Comparison of ENCODE assay signal across 12 cellular contexts in the genomic region with DNA sequence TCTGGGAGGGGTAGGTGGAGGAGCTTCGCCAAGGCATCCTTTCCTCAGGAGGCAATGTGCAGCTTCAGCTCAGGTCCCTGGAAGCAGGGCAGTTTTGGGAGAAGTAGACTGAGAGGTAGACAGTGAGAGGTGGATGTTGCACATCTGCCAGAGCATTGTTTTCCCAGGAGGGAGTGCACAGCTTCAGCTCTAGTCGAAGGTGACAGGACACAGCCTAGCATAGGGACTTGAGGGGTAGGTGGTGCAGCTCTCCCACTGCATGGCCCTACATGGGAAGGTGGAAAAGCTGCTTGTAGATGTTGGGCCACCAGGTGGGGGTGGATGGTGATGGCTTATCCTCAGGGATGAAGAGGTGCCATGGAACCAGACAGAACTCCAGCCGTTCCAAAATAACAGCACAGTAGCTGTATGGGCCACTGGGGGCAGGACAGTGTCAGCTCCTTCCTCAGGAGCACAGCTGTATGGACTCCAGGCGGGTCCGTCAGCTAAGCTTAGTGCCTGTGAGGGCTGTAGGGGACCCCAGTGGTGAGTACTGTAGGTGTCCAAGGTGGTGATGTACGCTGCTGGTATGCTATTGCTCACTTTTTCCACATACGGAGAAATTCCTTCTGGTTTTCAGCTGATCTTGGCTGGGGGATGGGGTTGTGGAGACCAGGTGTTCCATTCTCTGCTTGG. TPM values are rescaled to one million over a fixed set of nuclear protein-coding genes. Genes with fewer than 3 reads are reported as not detected.
DNase-seq lines count a peak whose midpoint lies in the region; ATAC-seq, FAIRE-seq and TF ChIP-seq lines count a peak whose summit lies in the region.
"Had no signal": no experiment of that assay in that cellular context is flagged by ENCODE, and none has a peak within 500 bp of the region (broad histone marks: within the 10 kb centered on the region; RNA-seq: fewer than 3 reads in every experiment).

No MANE protein-coding gene starts in this region.

- H3K36me3 ChIP-seq in GM23338 (ENCODE audit: insufficient read depth), result 0 out of 2 replicates have a peak, but pooled peaks cover 3% of the 10 kb centered on the region
- peaks cover 22% of the 10 kb centered on the region; the same call in 1 of the 3 replicates for H3K36me3 ChIP-seq in K562 (ENCODE audit: control insufficient read depth, insufficient read depth, low read length)

- H3K4me3 ChIP-seq in GM23338 (no peak overlapping the region), K562 (no peak overlapping the region)

- WGBS in K562 (ENCODE audit: insufficient coverage, low coverage, missing lambda C conversion rate), result 92% methylated on average over 7 of the region's 7 CpGs

- H3F3A ChIP-seq in GM23338 (replicated peaks; ENCODE audit: low read depth), result no peaks in the 10 kb centered on the region

- no peak; the same call in 1 of the 2 replicates for TF ChIP-seq POLR2A in K562 (conservative IDR thresholded peaks at IDR 0.05)

- no peaks in the 10 kb centered on the region for H3K9me2 ChIP-seq in GM23338 (ENCODE audit: insufficient read depth)

- H3K36me3 Mint-ChIP-seq in GM23338 (ENCODE audit: low read depth), result peaks cover 37% of the 10 kb centered on the region

- ATAC-seq in GM23338 (peak; percentile 87), K562 (peak; percentile 70), HG03095 (IDR thresholded peaks at IDR 0.05; ENCODE audit: unreplicated experiment) (no peak), HG03354 (IDR thresholded peaks at IDR 0.05; ENCODE audit: poor library complexity, severe bottlenecking, unreplicated experiment) (no peak)

- peak overlapping the region; percentile 91; the same call in 1 of the 2 replicates for H3K27ac Mint-ChIP-seq in GM23338

- H3K4me1 ChIP-seq in GM23338 (ENCODE audit: insufficient read depth), result no peaks in the 10 kb centered on the region
- H3K4me1 ChIP-seq in K562 (replicated peaks in 1 of 2; ENCODE audit: control insufficient read depth in 2 of 2, insufficient read depth in 2 of 2, low read length in 2 of 2), result no peaks in the 10 kb centered on the region; a peak in 2 of 5 replicates

- H3K4me1 Mint-ChIP-seq in GM23338, result peaks cover 12% of the 10 kb centered on the region; the same call in 2 of the 3 replicates

- no peak for TF ChIP-seq EP300 in K562 (IDR thresholded peaks at IDR 0.05; ENCODE audit: low read length)

- H3K4me3 Mint-ChIP-seq in GM23338, result no peak overlapping the region
- H3K4me3 Mint-ChIP-seq: activated naive CD4-positive, alpha-beta T cell treated with anti-CD3 and anti-CD28 coated beads, Interleukin-2, amount 50 U/mL, for 24 hours had no signal

- no peaks in the 10 kb centered on the region for H3K27me3 ChIP-seq in GM23338 (ENCODE audit: insufficient read depth)
- no peaks in the 10 kb centered on the region for H3K27me3 ChIP-seq in K562 (ENCODE audit: control insufficient read depth in 2 of 2, insufficient read depth in 2 of 2, low read length in 2 of 2)

- no peak for FAIRE-seq in K562 (lab: Jason Lieb, UNC)

- no peaks in the 10 kb centered on the region for H3K9me3 Mint-ChIP-seq in GM23338

- H3K4me2 ChIP-seq in GM23338 (no peak overlapping the region; the same call in 1 of the 2 replicates), K562 (ENCODE audit: insufficient read depth, low read length) (no peak overlapping the region)

- peaks cover 32% of the 10 kb centered on the region for H3K79me2 ChIP-seq in GM23338 (replicated peaks; ENCODE audit: insufficient read depth)
- peaks cover 19% of the 10 kb centered on the region for H3K79me2 ChIP-seq in K562 (ENCODE audit: control insufficient read depth, insufficient read depth, low read length)

- H3K9ac ChIP-seq in K562 (ENCODE audit: insufficient read depth in 1 of 2, low read depth in 2 of 2, low read length in 2 of 2), result peak overlapping the region in 1 of 2 experiments; percentile 35; a peak in 1 of 4 replicates

- H3K9me3 ChIP-seq in K562 (replicated peaks; ENCODE audit: control insufficient read depth, insufficient read depth, low read depth, low read length), result no peaks in the 10 kb centered on the region; the same call in 1 of the 2 replicates

- BruUV-seq in K562 (replicated peaks; lab: Mats Ljungman, UMichigan), result no TSS peak

- no peak overlapping the region for H2AFZ ChIP-seq in GM23338
- H2AFZ ChIP-seq in K562 (ENCODE audit: low read depth, low read length), result no peak overlapping the region

- TF ChIP-seq CTCF in 22Rv1 (IDR thresholded peaks at IDR 0.05), result no peak
- peak; percentile 16 to 38; a peak in 3 of 4 replicates for TF ChIP-seq CTCF in GM23338 (conservative IDR thresholded peaks at IDR 0.05; ENCODE audit: low read depth in 2 of 2)
- no peak for TF ChIP-seq CTCF in K562 (IDR thresholded peaks at IDR 0.05 in 2 of 3, conservative IDR thresholded peaks at IDR 0.05 in 1 of 3; ENCODE audit: insufficient read depth in 2 of 3, low read depth in 1 of 3, low read length in 3 of 3)

- DNase-seq in GM23338 (ENCODE audit: low spot score) (peak; percentile 53), K562 (ENCODE audit: extremely low read depth in 1 of 4, low spot score in 3 of 4) (no peak), kidney tubule cell (ENCODE audit: low spot score) (peak; percentile 22), cerebellar nuclear complex (lab: John Stamatoyannopoulos, UW) (no peak), NCI-H2107 (lab: John Stamatoyannopoulos, UW) (no peak)
- DNase-seq: activated CD4-positive, CD25-positive, alpha-beta regulatory T cell treated with anti-CD3 and anti-CD28 coated beads, Interleukin-2, amount 50 U/mL, for 72 hours; activated CD8-positive, alpha-beta memory T cell treated with anti-CD3 and anti-CD28 coated beads, Interleukin-2, amount 50 U/mL, for 4 hours; NCI-H1048 had no signal

- peak overlapping the region; percentile 3; the same call in 1 of the 2 replicates for H3K27ac ChIP-seq in 22Rv1
- no peak overlapping the region for H3K27ac ChIP-seq in GM23338 (ENCODE audit: low read depth)
- no peak overlapping the region; the same call in 2 of the 3 replicates for H3K27ac ChIP-seq in K562 (ENCODE audit: extremely low read depth, low read depth, low read length)

- no peaks in the 10 kb centered on the region for H3K9me1 ChIP-seq in K562 (ENCODE audit: control insufficient read depth, insufficient read depth, low read length)

- intact Hi-C loops in K562 (cut with micrococcal nuclease), result no loop called here

- peaks cover 7% of the 10 kb centered on the region; the same call in 1 of the 2 replicates for H4K20me1 ChIP-seq in GM23338 (replicated peaks; ENCODE audit: insufficient read depth)
- H4K20me1 ChIP-seq in K562 (replicated peaks; ENCODE audit: control insufficient read depth, insufficient read depth, low read length), result no peaks in the 10 kb centered on the region; the same call in 1 of the 2 replicates

- CTCF ChIA-PET in K562 (lab: Yijun Ruan, JAX; ENCODE audit: low intra/inter-chr PET ratio), result no interaction called here

- POLR2A ChIA-PET in K562 (lab: Yijun Ruan, JAX), result interaction anchor here (0.6 to 2.1 kb wide), 9 partner anchors 8 to 19 kb away, joined by 3 to 9 read pairs (median 4); no protein-coding TSS in a partner anchor

- peaks cover 7% of the 10 kb centered on the region for H3K27me3 Mint-ChIP-seq in GM23338 (ENCODE audit: insufficient read depth, low read depth, poor library complexity)
- H3K27me3 Mint-ChIP-seq: activated naive CD4-positive, alpha-beta T cell treated with anti-CD3 and anti-CD28 coated beads, Interleukin-2, amount 50 U/mL, for 24 hours had no signal

- TF ChIP-seq RAD21 in K562 (CRISPR knock-in tag; conservative IDR thresholded peaks at IDR 0.05 in 1 of 2, IDR thresholded peaks at IDR 0.05 in 1 of 2), result no peak

- in situ Hi-C loops in K562 (cut with MboI), result no loop called here

RNA-seq across cellular contexts. Expression of gene ZNF543, which starts 17.4 kb away (rescaled TPM):
- total RNA-seq in GM23338 (2014; rRNA removed; shearing (Covaris generic)), result 10.3 and 12.6 TPM in 2 replicates
- polyA plus RNA-seq in GM23338 (2016; fragmentation: Nextera tagmentation; extraction: Ambion mirVana) (2.4 and 3.1 TPM in 2 replicates), K562 (2011; rRNA removed) (1.9 and 2.4 TPM in 2 replicates), K562 (2014; fragmentation: Illumina TruSeq; extraction: Trizol) (1.1 and 1.2 TPM in 2 replicates), K562 (2014; fragmentation: Nextera tagmentation; extraction: Ambion mirVana) (under 1 TPM; 0.14 to 0.46 TPM), K562 (2014; rRNA removed) (1.5 and 1.6 TPM in 2 replicates)
- total RNA-seq in K562 (2011; cell fraction: chromatin; rRNA removed; ENCODE audit: low replicate concordance), result 16.2 and 18.3 TPM in 2 replicates
- total RNA-seq in K562 (2011; cell fraction: nucleolus; rRNA removed), result 13.3 and 18.2 TPM in 2 replicates
- total RNA-seq in K562 (2011; cell fraction: nucleoplasm; rRNA removed), result 10.3 and 12.8 TPM in 2 replicates
- total RNA-seq in K562 (2014; rRNA removed) (2.4 and 3.0 TPM in 2 replicates), K562 (2014; rRNA removed; fragmentation: Illumina TruSeq; extraction: Trizol) (5.5 and 6.7 TPM in 2 replicates), K562 (2015; rRNA removed; fragmentation: Illumina TruSeq; extraction: Trizol) (3.8 and 4.5 TPM in 2 replicates), K562 (2021) (3.8 and 4.7 TPM in 2 replicates)
- polyA plus RNA-seq in K562 (2011; cell fraction: cytosol; rRNA removed), result 1.1 and 1.2 TPM in 2 replicates
- 1.7 and 2.0 TPM in 2 replicates for polyA plus RNA-seq in K562 (2011; cell fraction: nucleus; rRNA removed)
- polyA plus RNA-seq in K562 (2012), result 0.89 and 0.91 TPM in 2 replicates
- polyA minus RNA-seq in K562 (2011; rRNA and poly(A)+ RNA removed), result 10.5 and 10.9 TPM in 2 replicates
- polyA minus RNA-seq in K562 (2011; cell fraction: cytosol; rRNA and poly(A)+ RNA removed), result 2.2 and 4.7 TPM in 2 replicates
- polyA minus RNA-seq in K562 (2011; cell fraction: nucleus; rRNA and poly(A)+ RNA removed), result 3.6 and 6.1 TPM in 2 replicates

RNA-seq across cellular contexts. Expression of gene ZNF460, which starts 22.6 kb away (rescaled TPM):
- 79.6 and 81.7 TPM in 2 replicates for total RNA-seq in GM23338 (2014; rRNA removed; shearing (Covaris generic))
- polyA plus RNA-seq in GM23338 (2016; fragmentation: Nextera tagmentation; extraction: Ambion mirVana) (3.0 and 3.4 TPM in 2 replicates), K562 (2011; rRNA removed) (16.6 and 23.6 TPM in 2 replicates), K562 (2014; fragmentation: Illumina TruSeq; extraction: Trizol) (1.1 and 1.2 TPM in 2 replicates), K562 (2014; fragmentation: Nextera tagmentation; extraction: Ambion mirVana) (under 1 TPM; 0.45 to 0.87 TPM), K562 (2014; rRNA removed) (5.6 and 7.1 TPM in 2 replicates)
- 169 and 191 TPM in 2 replicates for total RNA-seq in K562 (2011; cell fraction: chromatin; rRNA removed; ENCODE audit: low replicate concordance)
- 131 and 161 TPM in 2 replicates for total RNA-seq in K562 (2011; cell fraction: nucleolus; rRNA removed)
- 111 and 139 TPM in 2 replicates for total RNA-seq in K562 (2011; cell fraction: nucleoplasm; rRNA removed)
- total RNA-seq in K562 (2014; rRNA removed) (18.5 and 22.1 TPM in 2 replicates), K562 (2014; rRNA removed; fragmentation: Illumina TruSeq; extraction: Trizol) (36.2 and 36.7 TPM in 2 replicates), K562 (2015; rRNA removed; fragmentation: Illumina TruSeq; extraction: Trizol) (24.7 and 24.9 TPM in 2 replicates), K562 (2021) (28.0 and 29.6 TPM in 2 replicates)
- polyA plus RNA-seq in K562 (2011; cell fraction: cytosol; rRNA removed), result 6.0 and 14.3 TPM in 2 replicates
- polyA plus RNA-seq in K562 (2011; cell fraction: nucleus; rRNA removed), result 17.9 and 23.9 TPM in 2 replicates
- polyA plus RNA-seq in K562 (2012), result 1.1 and 1.2 TPM in 2 replicates
- polyA minus RNA-seq in K562 (2011; rRNA and poly(A)+ RNA removed), result 183 and 200 TPM in 2 replicates
- polyA minus RNA-seq in K562 (2011; cell fraction: cytosol; rRNA and poly(A)+ RNA removed), result 67.0 and 68.1 TPM in 2 replicates
- 54.9 and 131 TPM in 2 replicates for polyA minus RNA-seq in K562 (2011; cell fraction: nucleus; rRNA and poly(A)+ RNA removed)

RNA-seq across cellular contexts. Expression of gene ZNF304, which starts 48.2 kb away (rescaled TPM):
- total RNA-seq in GM23338 (2014; rRNA removed; shearing (Covaris generic)), result 10.1 and 12.4 TPM in 2 replicates
- polyA plus RNA-seq in GM23338 (2016; fragmentation: Nextera tagmentation; extraction: Ambion mirVana) (2.7 and 3.5 TPM in 2 replicates), K562 (2011; rRNA removed) (4.3 and 5.5 TPM in 2 replicates), K562 (2014; fragmentation: Illumina TruSeq; extraction: Trizol) (3.3 and 3.4 TPM in 2 replicates), K562 (2014; fragmentation: Nextera tagmentation; extraction: Ambion mirVana) (1 to 10 TPM in 1 of 2 experiments, under 1 TPM in 1; 0.82 to 1.0 TPM), K562 (2014; rRNA removed) (2.0 and 2.1 TPM in 2 replicates)
- 9.8 and 12.0 TPM in 2 replicates for total RNA-seq in K562 (2011; cell fraction: chromatin; rRNA removed; ENCODE audit: low replicate concordance)
- total RNA-seq in K562 (2011; cell fraction: nucleolus; rRNA removed), result 7.0 and 8.8 TPM in 2 replicates
- 7.7 and 8.0 TPM in 2 replicates for total RNA-seq in K562 (2011; cell fraction: nucleoplasm; rRNA removed)
- total RNA-seq in K562 (2014; rRNA removed) (2.3 and 3.6 TPM in 2 replicates), K562 (2014; rRNA removed; fragmentation: Illumina TruSeq; extraction: Trizol) (4.5 and 5.2 TPM in 2 replicates), K562 (2015; rRNA removed; fragmentation: Illumina TruSeq; extraction: Trizol) (3.6 and 4.2 TPM in 2 replicates), K562 (2021) (3.6 and 4.2 TPM in 2 replicates)
- polyA plus RNA-seq in K562 (2011; cell fraction: cytosol; rRNA removed), result 2.3 and 3.4 TPM in 2 replicates
- 5.8 and 7.7 TPM in 2 replicates for polyA plus RNA-seq in K562 (2011; cell fraction: nucleus; rRNA removed)
- polyA plus RNA-seq in K562 (2012), result 3.2 and 3.4 TPM in 2 replicates
- polyA minus RNA-seq in K562 (2011; rRNA and poly(A)+ RNA removed), result 9.9 and 11.2 TPM in 2 replicates
- polyA minus RNA-seq in K562 (2011; cell fraction: cytosol; rRNA and poly(A)+ RNA removed), result 4.1 and 4.5 TPM in 2 replicates
- 3.1 and 5.0 TPM in 2 replicates for polyA minus RNA-seq in K562 (2011; cell fraction: nucleus; rRNA and poly(A)+ RNA removed)

Comparison
In these comparisons a context has a peak if more than half of its experiments do, and no peak if none do; other contexts are left out.
1. CTCF ChIP-seq: peak in GM23338 (2 of 2); none in 22Rv1 (single experiment) and K562 (0 of 3).
2. ATAC-seq: peak in GM23338 (single experiment) and K562 (single experiment); none in HG03095 (single experiment) and HG03354 (single experiment).
3. DNase-seq: peak in GM23338 (single experiment) and kidney tubule cell (single experiment); none in K562 (0 of 4), cerebellar nuclear complex (0 of 2) and NCI-H2107 (single experiment).